In the genomic region with DNA sequence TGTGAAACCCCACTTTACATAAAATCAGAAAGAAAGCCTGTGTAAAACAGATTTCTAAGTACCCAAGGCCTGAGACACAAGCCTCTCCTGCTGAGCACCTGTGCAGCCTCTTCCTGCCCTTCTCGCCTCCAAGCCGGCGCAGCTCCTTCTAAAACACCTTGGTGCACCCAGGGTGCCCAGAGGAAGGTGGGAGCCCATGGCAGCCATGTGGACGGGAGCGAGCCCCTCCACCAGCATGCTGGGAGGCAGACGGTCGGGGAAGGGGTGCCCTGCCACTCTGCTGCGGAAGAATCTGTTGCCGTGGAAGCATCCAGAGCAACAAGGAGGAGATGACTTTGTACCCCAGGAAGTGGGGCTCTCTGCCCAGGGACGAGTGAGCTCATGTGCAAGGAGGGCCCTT, we compare ENCODE assay signal across 27 cellular contexts.
"Had no signal": no experiment of that assay in that cellular context is flagged by ENCODE, and none has a peak within 500 bp of the region (broad histone marks: within the 10 kb centered on the region; RNA-seq: fewer than 3 reads in every experiment).

No MANE protein-coding gene starts in this region.

- FAIRE-seq: urothelium cell line had no signal

- ATAC-seq: stimulated activated effector memory CD8-positive, alpha-beta T cell treated with anti-CD3 and anti-CD28 coated beads, Interleukin-12 subunit alpha, Interleukin-12 subunit beta, amount 100 ng/mL, for 72 hours; stimulated activated memory B cell treated with anti-CD40 and anti-IgM and Interleukin-4, amounts not matched to agents 10 μg/mL and 1 μg/mL and 100 μg/mL, for 72 hours; stimulated activated naive B cell treated with anti-CD40 and anti-IgM and Interleukin-4, amounts not matched to agents 10 μg/mL and 1 μg/mL and 100 μg/mL, for 72 hours; stimulated activated naive CD8-positive, alpha-beta T cell treated with anti-CD3 and anti-CD28 coated beads, Interleukin-15, amount 100 ng/mL, for 72 hours; stimulated activated naive CD8-positive, alpha-beta T cell treated with anti-CD3 and anti-CD28 coated beads, Interleukin-15, Interleukin-2, amounts not matched to agents 100 U/mL and 50 U/mL, for 24 hours; upper lobe of right lung had no signal

- H3K4me3 ChIP-seq: stomach, suprapubic skin, testis, thoracic aorta, thyroid gland, tibial artery, tibial nerve, transverse colon, upper lobe of left lung, upper lobe of right lung, uterus, vagina had no signal

- H3K9me3 ChIP-seq: testis, thyroid gland, upper lobe of right lung, vagina had no signal

- H3K27ac ChIP-seq: stomach, suprapubic skin, testis, thoracic aorta, thyroid gland, tibial artery, tibial nerve, transverse colon, upper lobe of left lung, upper lobe of right lung, uterus, vagina had no signal

- DNase-seq: stimulated activated CD4-positive, alpha-beta T cell treated with anti-CD3 and anti-CD28 coated beads, Interleukin-2, amount 100 ng/mL, for 48 hours; stimulated activated CD4-positive, alpha-beta T cell treated with anti-CD3 and anti-CD28 coated beads, Interleukin-4, amount 100 ng/mL, for 1 hour; stimulated activated CD4-positive, alpha-beta T cell treated with anti-CD3 and anti-CD28 coated beads, Interleukin-4, amount 100 ng/mL, for 24 hours; stimulated activated CD4-positive, alpha-beta T cell treated with anti-CD3 and anti-CD28 coated beads, Interleukin-4, amount 100 ng/mL, for 4 hours; stimulated activated CD8-positive, alpha-beta memory T cell treated with anti-CD3 and anti-CD28 coated beads, Interleukin-4, amount 100 ng/mL, for 48 hours; stimulated activated naive B cell treated with anti-CD40 and anti-IgM and Interleukin-4, amounts not matched to agents 10 μg/mL and 1 μg/mL and 100 μg/mL, for 72 hours; stimulated activated naive CD4-positive, alpha-beta T cell; stimulated activated naive CD4-positive, alpha-beta T cell treated with Interleukin-2 at 50 U/mL for 16 hours; stimulated activated naive CD8-positive, alpha-beta T cell treated with anti-CD3 and anti-CD28 coated beads, Interleukin-15, amount 100 ng/mL, for 72 hours; stimulated activated naive CD8-positive, alpha-beta T cell treated with anti-CD3 and anti-CD28 coated beads, Interleukin-15, Interleukin-2, amounts not matched to agents 100 U/mL and 50 U/mL, for 24 hours; stomach; substantia nigra; testis; thyroid gland; tibial artery; transverse colon; trophoblast cell; upper lobe of right lung; uterus had no signal

- H3K27me3 ChIP-seq: testis, thyroid gland, upper lobe of left lung, upper lobe of right lung, uterus, vagina had no signal

- H3K36me3 ChIP-seq: stomach, suprapubic skin, thoracic aorta, thyroid gland, tibial artery, tibial nerve, transverse colon, upper lobe of left lung, upper lobe of right lung, uterus, vagina had no signal

- H3K4me1 ChIP-seq: stomach, suprapubic skin, testis, thyroid gland, tibial artery, tibial nerve, transverse colon, upper lobe of left lung, upper lobe of right lung, uterus, vagina had no signal
